Comparison of ENCODE assay signal across 21 cellular contexts in the genomic region with DNA sequence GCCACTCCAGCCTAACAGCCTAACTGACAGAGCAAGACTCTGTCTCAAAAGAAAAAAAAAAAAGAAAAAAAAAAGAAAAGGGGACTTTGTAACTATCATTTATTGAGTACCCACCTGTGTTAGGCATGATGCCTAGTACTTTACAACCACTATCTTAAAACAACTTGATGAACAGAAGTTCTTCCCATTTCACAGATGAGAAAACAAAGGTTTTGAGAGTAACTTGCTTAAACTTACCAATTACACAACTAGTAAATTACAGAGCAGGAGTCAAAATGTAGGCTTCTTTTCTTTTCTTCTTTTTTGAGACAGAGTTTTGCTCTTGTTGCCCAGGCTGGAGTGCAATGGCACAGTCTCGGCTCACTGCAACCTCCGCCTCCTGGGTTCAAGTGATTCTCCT.
"Had no signal": no experiment of that assay in that cellular context is flagged by ENCODE, and none has a peak within 500 bp of the region (broad histone marks: within the 10 kb centered on the region; RNA-seq: fewer than 3 reads in every experiment).

No MANE protein-coding gene starts in this region.

- H3K4me1 ChIP-seq: colonic mucosa, prostate gland had no signal

- FAIRE-seq: bronchial epithelial cell, frontal cortex, urothelium cell line had no signal

- H3K4me3 Mint-ChIP-seq: activated CD4-positive, alpha-beta memory T cell treated with anti-CD3 and anti-CD28 coated beads for 36 hours; activated naive CD4-positive, alpha-beta T cell treated with anti-CD3 and anti-CD28 coated beads, Interleukin-2, amount 10 ng/mL, durations not matched to agents 7 days and 5 days; neural progenitor cell; stimulated activated naive CD8-positive, alpha-beta T cell treated with anti-CD3 and anti-CD28 coated beads, Interleukin-15, amount 100 ng/mL, for 72 hours; WTC11 had no signal

- H3K9me3 ChIP-seq: colonic mucosa, esophagus muscularis mucosa, ovary, prostate gland, right atrium auricular region, suprapubic skin, transverse colon had no signal

- H3K27me3 Mint-ChIP-seq: activated CD4-positive, alpha-beta memory T cell treated with anti-CD3 and anti-CD28 coated beads for 36 hours; activated naive CD4-positive, alpha-beta T cell treated with anti-CD3 and anti-CD28 coated beads, Interleukin-2, amount 10 ng/mL, durations not matched to agents 7 days and 5 days; stimulated activated naive CD8-positive, alpha-beta T cell treated with anti-CD3 and anti-CD28 coated beads, Interleukin-15, amount 100 ng/mL, for 72 hours had no signal

- H3K27me3 ChIP-seq: colonic mucosa, esophagus muscularis mucosa, neural progenitor cell, ovary, right atrium auricular region, suprapubic skin, transverse colon had no signal

- DNase-seq: activated CD4-positive, alpha-beta memory T cell treated with anti-CD3 and anti-CD28 coated beads for 36 hours; activated CD4-positive, alpha-beta T cell treated with anti-CD3 and anti-CD28 coated beads for 4 hours; activated effector memory CD4-positive, alpha-beta T cell treated with anti-CD3 and anti-CD28 coated beads, Interleukin-2, amount 50 U/mL, for 16 hours; activated naive CD4-positive, alpha-beta T cell treated with anti-CD3 and anti-CD28 coated beads, Interleukin-2, amount 10 ng/mL, durations not matched to agents 7 days and 5 days; amygdala; colonic mucosa; hippocampal formation; ovary; stimulated activated CD4-positive, alpha-beta T cell treated with anti-CD3 and anti-CD28 coated beads, Interleukin-1b, Interleukin-23, amount 100 ng/mL, for 48 hours; stimulated activated naive CD8-positive, alpha-beta T cell treated with anti-CD3 and anti-CD28 coated beads, Interleukin-15, amount 100 ng/mL, for 72 hours; T1000; transverse colon had no signal

- H3K27ac ChIP-seq: colonic mucosa, neural progenitor cell, ovary, prostate gland, suprapubic skin had no signal

- H3K36me3 ChIP-seq: colonic mucosa, esophagus muscularis mucosa, neural progenitor cell, ovary, prostate gland, right atrium auricular region, suprapubic skin, transverse colon had no signal

- H3K36me3 Mint-ChIP-seq: activated CD4-positive, alpha-beta memory T cell treated with anti-CD3 and anti-CD28 coated beads for 36 hours; WTC11 had no signal

- H2AFZ ChIP-seq: neural progenitor cell had no signal

- H3K4me3 ChIP-seq: colonic mucosa, esophagus muscularis mucosa, neural progenitor cell, ovary, prostate gland, right atrium auricular region, suprapubic skin, transverse colon had no signal

- H3K9ac ChIP-seq: neural progenitor cell had no signal

- H3K9me3 Mint-ChIP-seq: activated CD4-positive, alpha-beta memory T cell treated with anti-CD3 and anti-CD28 coated beads for 36 hours; activated naive CD4-positive, alpha-beta T cell treated with anti-CD3 and anti-CD28 coated beads, Interleukin-2, amount 10 ng/mL, durations not matched to agents 7 days and 5 days; neural progenitor cell; stimulated activated naive CD8-positive, alpha-beta T cell treated with anti-CD3 and anti-CD28 coated beads, Interleukin-15, amount 100 ng/mL, for 72 hours; WTC11 had no signal

- H3K4me2 ChIP-seq: neural progenitor cell had no signal

- ATAC-seq: stimulated activated naive CD8-positive, alpha-beta T cell treated with anti-CD3 and anti-CD28 coated beads, Interleukin-15, amount 100 ng/mL, for 72 hours had no signal

- H3K27ac Mint-ChIP-seq: activated CD4-positive, alpha-beta memory T cell treated with anti-CD3 and anti-CD28 coated beads for 36 hours; activated naive CD4-positive, alpha-beta T cell treated with anti-CD3 and anti-CD28 coated beads, Interleukin-2, amount 10 ng/mL, durations not matched to agents 7 days and 5 days; neural progenitor cell; stimulated activated naive CD8-positive, alpha-beta T cell treated with anti-CD3 and anti-CD28 coated beads, Interleukin-15, amount 100 ng/mL, for 72 hours had no signal
